In genomic region chr20:19380211-19380610, GRCh38 we compare ENCODE assay signal across 25 cellular contexts.
"Had no signal": no experiment of that assay in that cellular context is flagged by ENCODE, and none has a peak within 500 bp of the region (broad histone marks: within the 10 kb centered on the region; RNA-seq: fewer than 3 reads in every experiment).

No MANE protein-coding gene starts in this region.

- H3K4me1 Mint-ChIP-seq: immature natural killer cell; naive thymus-derived CD8-positive, alpha-beta T cell; stimulated activated naive B cell treated with anti-CD40 and anti-IgM and Interleukin-4, amounts not matched to agents 10 μg/mL and 1 μg/mL and 100 μg/mL, for 72 hours had no signal

- H3K9me3 ChIP-seq: left lung, lower lobe of right lung, ovary, stomach, testis, thyroid gland, transverse colon, upper lobe of right lung had no signal

- ATAC-seq: left colon; left lung; lower lobe of right lung; naive thymus-derived CD8-positive, alpha-beta T cell; right cardiac atrium; sciatic nerve; stimulated activated naive B cell treated with anti-CD40 and anti-IgM and Interleukin-4, amounts not matched to agents 10 μg/mL and 1 μg/mL and 100 μg/mL, for 72 hours; stimulated activated naive CD8-positive, alpha-beta T cell treated with anti-CD3 and anti-CD28 coated beads, Interleukin-15, Interleukin-2, amounts not matched to agents 100 U/mL and 50 U/mL, for 24 hours; upper lobe of right lung had no signal

- H3K27me3 ChIP-seq: left lung, ovary, stomach, testis, thyroid gland, transverse colon, upper lobe of right lung had no signal

- H3K27ac Mint-ChIP-seq: immature natural killer cell; naive thymus-derived CD8-positive, alpha-beta T cell; progenitor cell of endocrine pancreas; stimulated activated naive B cell treated with anti-CD40 and anti-IgM and Interleukin-4, amounts not matched to agents 10 μg/mL and 1 μg/mL and 100 μg/mL, for 72 hours had no signal

- H3K36me3 Mint-ChIP-seq: immature natural killer cell; naive thymus-derived CD8-positive, alpha-beta T cell; stimulated activated naive B cell treated with anti-CD40 and anti-IgM and Interleukin-4, amounts not matched to agents 10 μg/mL and 1 μg/mL and 100 μg/mL, for 72 hours had no signal

- H3K36me3 ChIP-seq: left lung, lower lobe of right lung, ovary, stomach, thyroid gland, transverse colon, upper lobe of right lung had no signal

- H3K4me3 Mint-ChIP-seq: immature natural killer cell; naive thymus-derived CD8-positive, alpha-beta T cell; stimulated activated naive B cell treated with anti-CD40 and anti-IgM and Interleukin-4, amounts not matched to agents 10 μg/mL and 1 μg/mL and 100 μg/mL, for 72 hours had no signal

- H3K27me3 Mint-ChIP-seq: progenitor cell of endocrine pancreas had no signal

- H3K4me3 ChIP-seq: left lung, lower lobe of right lung, ovary, skin epidermis, stomach, testis, thyroid gland, transverse colon, upper lobe of right lung had no signal

- DNase-seq: hypothalamus; immature natural killer cell; kidney; left colon; left lung; lower lobe of right lung; mammary epithelial cell; mesenchymal stem cell; naive thymus-derived CD8-positive, alpha-beta T cell; ovary; right cardiac atrium; stimulated activated CD4-positive, alpha-beta T cell treated with anti-CD3 and anti-CD28 coated beads, Interleukin-12 subunit alpha, Interleukin-12 subunit beta, amount 100 ng/mL, for 4 hours; stimulated activated CD4-positive, alpha-beta T cell treated with anti-CD3 and anti-CD28 coated beads, Interleukin-15, amount 100 ng/mL, for 24 hours; stimulated activated CD4-positive, alpha-beta T cell treated with anti-CD3 and anti-CD28 coated beads, Interleukin-2, amount 100 ng/mL, for 24 hours; stimulated activated CD4-positive, alpha-beta T cell treated with anti-CD3 and anti-CD28 coated beads, Interleukin-4, amount 100 ng/mL, for 1 hour; stimulated activated naive B cell treated with anti-CD40 and anti-IgM and Interleukin-4, amounts not matched to agents 10 μg/mL and 1 μg/mL and 100 μg/mL, for 72 hours; stimulated activated naive CD8-positive, alpha-beta T cell treated with anti-CD3 and anti-CD28 coated beads, Interleukin-15, Interleukin-2, amounts not matched to agents 100 U/mL and 50 U/mL, for 24 hours; stomach; testis; thyroid gland; transverse colon; upper lobe of right lung had no signal

- H3K4me1 ChIP-seq: left lung, testis, upper lobe of right lung had no signal

- H3K9me3 Mint-ChIP-seq: immature natural killer cell had no signal

- H3K27ac ChIP-seq: left lung, lower lobe of right lung, ovary, skin epidermis, stomach, testis, thyroid gland, transverse colon, upper lobe of right lung had no signal
